In the genomic region with DNA sequence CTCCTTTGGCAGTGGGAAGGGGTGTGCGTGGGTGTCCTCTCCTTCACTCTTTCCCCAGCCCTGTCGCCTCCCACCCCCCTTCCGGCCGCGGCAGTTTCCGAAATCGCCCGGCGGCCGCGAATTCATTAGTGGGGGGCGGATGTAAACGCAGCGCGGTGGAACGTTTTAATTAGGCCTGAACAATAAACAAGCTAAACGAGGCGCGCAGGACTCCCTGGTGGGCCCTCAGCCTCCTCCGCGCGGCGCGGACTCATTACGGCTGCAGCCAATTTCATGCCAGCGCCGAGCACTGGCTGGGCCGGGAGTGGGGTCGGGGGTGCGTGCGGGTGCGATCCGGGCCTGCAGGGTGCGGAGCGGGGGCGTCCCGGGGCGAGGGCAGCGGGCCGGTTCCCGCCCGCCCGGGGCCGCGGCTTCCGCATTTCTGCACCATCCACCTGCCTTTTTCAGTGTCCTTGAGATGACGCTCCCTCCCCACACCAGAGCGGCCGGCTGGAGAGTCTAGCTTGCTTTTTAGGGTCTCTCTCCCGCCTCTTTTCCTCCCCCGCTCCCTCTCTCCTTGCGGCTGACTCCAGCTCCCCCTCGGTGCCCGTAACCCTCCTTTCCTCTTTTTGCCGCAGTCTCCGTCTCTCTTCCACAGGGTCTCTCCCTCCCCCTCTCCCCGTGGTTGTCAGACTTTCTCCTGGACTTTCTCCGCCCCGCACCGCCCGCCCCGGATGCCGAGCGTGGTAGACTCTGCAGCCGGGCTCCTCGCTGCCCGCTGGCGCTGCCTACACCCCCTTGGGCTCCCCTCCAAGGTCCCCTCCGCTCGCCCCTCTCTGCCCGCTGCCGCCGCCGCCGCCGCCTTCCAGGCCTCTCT, we compare ENCODE assay signal across 2 cellular contexts.
A peak's percentile ranks its signal among the peaks of the same experiment; 100 is the strongest.
TF ChIP-seq lines count a peak whose summit lies in the region.

A gene (minus strand): TSS at position 644 of the 856 bp plus-strand sequence.

TF ChIP-seq in A549, 52 proteins besides CTCF, POLR2A, EP300 and RAD21:
- TF ChIP-seq, protein P1, sequence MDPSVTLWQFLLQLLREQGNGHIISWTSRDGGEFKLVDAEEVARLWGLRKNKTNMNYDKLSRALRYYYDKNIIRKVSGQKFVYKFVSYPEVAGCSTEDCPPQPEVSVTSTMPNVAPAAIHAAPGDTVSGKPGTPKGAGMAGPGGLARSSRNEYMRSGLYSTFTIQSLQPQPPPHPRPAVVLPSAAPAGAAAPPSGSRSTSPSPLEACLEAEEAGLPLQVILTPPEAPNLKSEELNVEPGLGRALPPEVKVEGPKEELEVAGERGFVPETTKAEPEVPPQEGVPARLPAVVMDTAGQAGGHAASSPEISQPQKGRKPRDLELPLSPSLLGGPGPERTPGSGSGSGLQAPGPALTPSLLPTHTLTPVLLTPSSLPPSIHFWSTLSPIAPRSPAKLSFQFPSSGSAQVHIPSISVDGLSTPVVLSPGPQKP (IDR thresholded peaks at IDR 0.05; ENCODE audit: low read depth, low read length), result no peak

TF ChIP-seq in GM12878, 131 proteins besides CTCF, POLR2A, EP300 and RAD21 (continued from another document and continues in another):
- TF ChIP-seq, protein P2, sequence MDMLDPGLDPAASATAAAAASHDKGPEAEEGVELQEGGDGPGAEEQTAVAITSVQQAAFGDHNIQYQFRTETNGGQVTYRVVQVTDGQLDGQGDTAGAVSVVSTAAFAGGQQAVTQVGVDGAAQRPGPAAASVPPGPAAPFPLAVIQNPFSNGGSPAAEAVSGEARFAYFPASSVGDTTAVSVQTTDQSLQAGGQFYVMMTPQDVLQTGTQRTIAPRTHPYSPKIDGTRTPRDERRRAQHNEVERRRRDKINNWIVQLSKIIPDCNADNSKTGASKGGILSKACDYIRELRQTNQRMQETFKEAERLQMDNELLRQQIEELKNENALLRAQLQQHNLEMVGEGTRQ (IDR thresholded peaks at IDR 0.05; ENCODE audit: borderline replicate concordance, low read depth, low read length), result no peak
- no peak for TF ChIP-seq KDM1A (IDR thresholded peaks at IDR 0.05; ENCODE audit: borderline replicate concordance)
- TF ChIP-seq, protein P3, sequence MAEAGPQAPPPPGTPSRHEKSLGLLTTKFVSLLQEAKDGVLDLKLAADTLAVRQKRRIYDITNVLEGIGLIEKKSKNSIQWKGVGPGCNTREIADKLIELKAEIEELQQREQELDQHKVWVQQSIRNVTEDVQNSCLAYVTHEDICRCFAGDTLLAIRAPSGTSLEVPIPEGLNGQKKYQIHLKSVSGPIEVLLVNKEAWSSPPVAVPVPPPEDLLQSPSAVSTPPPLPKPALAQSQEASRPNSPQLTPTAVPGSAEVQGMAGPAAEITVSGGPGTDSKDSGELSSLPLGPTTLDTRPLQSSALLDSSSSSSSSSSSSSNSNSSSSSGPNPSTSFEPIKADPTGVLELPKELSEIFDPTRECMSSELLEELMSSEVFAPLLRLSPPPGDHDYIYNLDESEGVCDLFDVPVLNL (IDR thresholded peaks at IDR 0.05; ENCODE audit: low read depth, low read length), result no peak
- TF ChIP-seq ATF7 (IDR thresholded peaks at IDR 0.05; ENCODE audit: low read depth), result peak; percentile 56
- no peak; the same call in 1 of the 2 replicates for TF ChIP-seq NR2C1 (IDR thresholded peaks at IDR 0.05)
- no peak for TF ChIP-seq RFX5 (IDR thresholded peaks at IDR 0.05; ENCODE audit: low read depth, low read length)
- no peak for TF ChIP-seq SUPT20H (IDR thresholded peaks at IDR 0.05; ENCODE audit: borderline replicate concordance, control insufficient read depth, low read depth, low read length)
- no peak for TF ChIP-seq TBL1XR1 (IDR thresholded peaks at IDR 0.05; ENCODE audit: low read depth, low read length)
- TF ChIP-seq, protein P4, sequence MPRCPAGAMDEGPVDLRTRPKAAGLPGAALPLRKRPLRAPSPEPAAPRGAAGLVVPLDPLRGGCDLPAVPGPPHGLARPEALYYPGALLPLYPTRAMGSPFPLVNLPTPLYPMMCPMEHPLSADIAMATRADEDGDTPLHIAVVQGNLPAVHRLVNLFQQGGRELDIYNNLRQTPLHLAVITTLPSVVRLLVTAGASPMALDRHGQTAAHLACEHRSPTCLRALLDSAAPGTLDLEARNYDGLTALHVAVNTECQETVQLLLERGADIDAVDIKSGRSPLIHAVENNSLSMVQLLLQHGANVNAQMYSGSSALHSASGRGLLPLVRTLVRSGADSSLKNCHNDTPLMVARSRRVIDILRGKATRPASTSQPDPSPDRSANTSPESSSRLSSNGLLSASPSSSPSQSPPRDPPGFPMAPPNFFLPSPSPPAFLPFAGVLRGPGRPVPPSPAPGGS (IDR thresholded peaks at IDR 0.05; ENCODE audit: borderline replicate concordance, insufficient read depth, low read depth, low read length, poor library complexity, severe bottlenecking), result no peak
- TF ChIP-seq, protein P5, sequence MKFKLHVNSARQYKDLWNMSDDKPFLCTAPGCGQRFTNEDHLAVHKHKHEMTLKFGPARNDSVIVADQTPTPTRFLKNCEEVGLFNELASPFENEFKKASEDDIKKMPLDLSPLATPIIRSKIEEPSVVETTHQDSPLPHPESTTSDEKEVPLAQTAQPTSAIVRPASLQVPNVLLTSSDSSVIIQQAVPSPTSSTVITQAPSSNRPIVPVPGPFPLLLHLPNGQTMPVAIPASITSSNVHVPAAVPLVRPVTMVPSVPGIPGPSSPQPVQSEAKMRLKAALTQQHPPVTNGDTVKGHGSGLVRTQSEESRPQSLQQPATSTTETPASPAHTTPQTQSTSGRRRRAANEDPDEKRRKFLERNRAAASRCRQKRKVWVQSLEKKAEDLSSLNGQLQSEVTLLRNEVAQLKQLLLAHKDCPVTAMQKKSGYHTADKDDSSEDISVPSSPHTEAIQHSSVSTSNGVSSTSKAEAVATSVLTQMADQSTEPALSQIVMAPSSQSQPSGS (IDR thresholded peaks at IDR 0.05; ENCODE audit: low read length), result no peak
- no peak for TF ChIP-seq RBBP5 (conservative IDR thresholded peaks at IDR 0.05)
- TF ChIP-seq, protein P6, sequence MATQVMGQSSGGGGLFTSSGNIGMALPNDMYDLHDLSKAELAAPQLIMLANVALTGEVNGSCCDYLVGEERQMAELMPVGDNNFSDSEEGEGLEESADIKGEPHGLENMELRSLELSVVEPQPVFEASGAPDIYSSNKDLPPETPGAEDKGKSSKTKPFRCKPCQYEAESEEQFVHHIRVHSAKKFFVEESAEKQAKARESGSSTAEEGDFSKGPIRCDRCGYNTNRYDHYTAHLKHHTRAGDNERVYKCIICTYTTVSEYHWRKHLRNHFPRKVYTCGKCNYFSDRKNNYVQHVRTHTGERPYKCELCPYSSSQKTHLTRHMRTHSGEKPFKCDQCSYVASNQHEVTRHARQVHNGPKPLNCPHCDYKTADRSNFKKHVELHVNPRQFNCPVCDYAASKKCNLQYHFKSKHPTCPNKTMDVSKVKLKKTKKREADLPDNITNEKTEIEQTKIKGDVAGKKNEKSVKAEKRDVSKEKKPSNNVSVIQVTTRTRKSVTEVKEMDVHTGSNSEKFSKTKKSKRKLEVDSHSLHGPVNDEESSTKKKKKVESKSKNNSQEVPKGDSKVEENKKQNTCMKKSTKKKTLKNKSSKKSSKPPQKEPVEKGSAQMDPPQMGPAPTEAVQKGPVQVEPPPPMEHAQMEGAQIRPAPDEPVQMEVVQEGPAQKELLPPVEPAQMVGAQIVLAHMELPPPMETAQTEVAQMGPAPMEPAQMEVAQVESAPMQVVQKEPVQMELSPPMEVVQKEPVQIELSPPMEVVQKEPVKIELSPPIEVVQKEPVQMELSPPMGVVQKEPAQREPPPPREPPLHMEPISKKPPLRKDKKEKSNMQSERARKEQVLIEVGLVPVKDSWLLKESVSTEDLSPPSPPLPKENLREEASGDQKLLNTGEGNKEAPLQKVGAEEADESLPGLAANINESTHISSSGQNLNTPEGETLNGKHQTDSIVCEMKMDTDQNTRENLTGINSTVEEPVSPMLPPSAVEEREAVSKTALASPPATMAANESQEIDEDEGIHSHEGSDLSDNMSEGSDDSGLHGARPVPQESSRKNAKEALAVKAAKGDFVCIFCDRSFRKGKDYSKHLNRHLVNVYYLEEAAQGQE (IDR thresholded peaks at IDR 0.05; ENCODE audit: low read depth, low read length), result no peak
- no peak; the same call in 1 of the 2 replicates for TF ChIP-seq FOXM1 (IDR thresholded peaks at IDR 0.05; ENCODE audit: low read depth, low read length)
- TF ChIP-seq MTA2 (IDR thresholded peaks at IDR 0.05; ENCODE audit: low read depth), result peak; percentile 99
- no peak for TF ChIP-seq POLR2AphosphoS2 (IDR thresholded peaks at IDR 0.05; ENCODE audit: low read depth, low read length)
- peak in 1 of 2 experiments; percentile 79; a peak in 2 of 3 replicates for TF ChIP-seq EGR1 (IDR thresholded peaks at IDR 0.05; ENCODE audit: borderline replicate concordance in 1 of 2, low read depth in 2 of 2, low read length in 2 of 2)
- 0 out of 2 replicates have a peak, but pooled peaks have one; percentile 35 for TF ChIP-seq ZSCAN29 (IDR thresholded peaks at IDR 0.05)
- peak; percentile 58 for TF ChIP-seq MEF2B (IDR thresholded peaks at IDR 0.05; ENCODE audit: partially characterized antibody, poor library complexity, severe bottlenecking)
- TF ChIP-seq, protein P7, sequence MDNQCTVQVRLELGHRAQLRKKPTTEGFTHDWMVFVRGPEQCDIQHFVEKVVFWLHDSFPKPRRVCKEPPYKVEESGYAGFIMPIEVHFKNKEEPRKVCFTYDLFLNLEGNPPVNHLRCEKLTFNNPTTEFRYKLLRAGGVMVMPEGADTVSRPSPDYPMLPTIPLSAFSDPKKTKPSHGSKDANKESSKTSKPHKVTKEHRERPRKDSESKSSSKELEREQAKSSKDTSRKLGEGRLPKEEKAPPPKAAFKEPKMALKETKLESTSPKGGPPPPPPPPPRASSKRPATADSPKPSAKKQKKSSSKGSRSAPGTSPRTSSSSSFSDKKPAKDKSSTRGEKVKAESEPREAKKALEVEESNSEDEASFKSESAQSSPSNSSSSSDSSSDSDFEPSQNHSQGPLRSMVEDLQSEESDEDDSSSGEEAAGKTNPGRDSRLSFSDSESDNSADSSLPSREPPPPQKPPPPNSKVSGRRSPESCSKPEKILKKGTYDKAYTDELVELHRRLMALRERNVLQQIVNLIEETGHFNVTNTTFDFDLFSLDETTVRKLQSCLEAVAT (IDR thresholded peaks at IDR 0.05), result peak; percentile 74; the same call in 1 of the 2 replicates
- TF ChIP-seq, protein P8, sequence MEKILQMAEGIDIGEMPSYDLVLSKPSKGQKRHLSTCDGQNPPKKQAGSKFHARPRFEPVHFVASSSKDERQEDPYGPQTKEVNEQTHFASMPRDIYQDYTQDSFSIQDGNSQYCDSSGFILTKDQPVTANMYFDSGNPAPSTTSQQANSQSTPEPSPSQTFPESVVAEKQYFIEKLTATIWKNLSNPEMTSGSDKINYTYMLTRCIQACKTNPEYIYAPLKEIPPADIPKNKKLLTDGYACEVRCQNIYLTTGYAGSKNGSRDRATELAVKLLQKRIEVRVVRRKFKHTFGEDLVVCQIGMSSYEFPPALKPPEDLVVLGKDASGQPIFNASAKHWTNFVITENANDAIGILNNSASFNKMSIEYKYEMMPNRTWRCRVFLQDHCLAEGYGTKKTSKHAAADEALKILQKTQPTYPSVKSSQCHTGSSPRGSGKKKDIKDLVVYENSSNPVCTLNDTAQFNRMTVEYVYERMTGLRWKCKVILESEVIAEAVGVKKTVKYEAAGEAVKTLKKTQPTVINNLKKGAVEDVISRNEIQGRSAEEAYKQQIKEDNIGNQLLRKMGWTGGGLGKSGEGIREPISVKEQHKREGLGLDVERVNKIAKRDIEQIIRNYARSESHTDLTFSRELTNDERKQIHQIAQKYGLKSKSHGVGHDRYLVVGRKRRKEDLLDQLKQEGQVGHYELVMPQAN (conservative IDR thresholded peaks at IDR 0.05), result peak; percentile 62
- TF ChIP-seq JUND (IDR thresholded peaks at IDR 0.05; ENCODE audit: low read depth, low read length), result no peak
- TF ChIP-seq, protein P9, sequence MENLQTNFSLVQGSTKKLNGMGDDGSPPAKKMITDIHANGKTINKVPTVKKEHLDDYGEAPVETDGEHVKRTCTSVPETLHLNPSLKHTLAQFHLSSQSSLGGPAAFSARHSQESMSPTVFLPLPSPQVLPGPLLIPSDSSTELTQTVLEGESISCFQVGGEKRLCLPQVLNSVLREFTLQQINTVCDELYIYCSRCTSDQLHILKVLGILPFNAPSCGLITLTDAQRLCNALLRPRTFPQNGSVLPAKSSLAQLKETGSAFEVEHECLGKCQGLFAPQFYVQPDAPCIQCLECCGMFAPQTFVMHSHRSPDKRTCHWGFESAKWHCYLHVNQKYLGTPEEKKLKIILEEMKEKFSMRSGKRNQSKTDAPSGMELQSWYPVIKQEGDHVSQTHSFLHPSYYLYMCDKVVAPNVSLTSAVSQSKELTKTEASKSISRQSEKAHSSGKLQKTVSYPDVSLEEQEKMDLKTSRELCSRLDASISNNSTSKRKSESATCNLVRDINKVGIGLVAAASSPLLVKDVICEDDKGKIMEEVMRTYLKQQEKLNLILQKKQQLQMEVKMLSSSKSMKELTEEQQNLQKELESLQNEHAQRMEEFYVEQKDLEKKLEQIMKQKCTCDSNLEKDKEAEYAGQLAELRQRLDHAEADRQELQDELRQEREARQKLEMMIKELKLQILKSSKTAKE (IDR thresholded peaks at IDR 0.05; ENCODE audit: low read depth, poor library complexity, severe bottlenecking), result no peak
- TF ChIP-seq SRF (IDR thresholded peaks at IDR 0.05; ENCODE audit: low read depth in 2 of 2, low read length in 2 of 2), result no peak
- TF ChIP-seq HDAC6 (IDR thresholded peaks at IDR 0.05; ENCODE audit: unreplicated experiment), result no peak
- TF ChIP-seq KAT2A (conservative IDR thresholded peaks at IDR 0.05; ENCODE audit: control insufficient read depth, low read depth, low read length), result no peak
- no peak for TF ChIP-seq ASH2L (IDR thresholded peaks at IDR 0.05; ENCODE audit: borderline replicate concordance, low read depth)
- no peak for TF ChIP-seq RAD51 (IDR thresholded peaks at IDR 0.05)
- TF ChIP-seq MYC (IDR thresholded peaks at IDR 0.05; ENCODE audit: insufficient read depth, insufficient read length, insufficient replicate concordance, low read length, severe bottlenecking), result no peak
- no peak for TF ChIP-seq CBX5 (IDR thresholded peaks at IDR 0.05; ENCODE audit: low read depth)
